33 cellular contexts compared by ENCODE assay signal in the genomic region with DNA sequence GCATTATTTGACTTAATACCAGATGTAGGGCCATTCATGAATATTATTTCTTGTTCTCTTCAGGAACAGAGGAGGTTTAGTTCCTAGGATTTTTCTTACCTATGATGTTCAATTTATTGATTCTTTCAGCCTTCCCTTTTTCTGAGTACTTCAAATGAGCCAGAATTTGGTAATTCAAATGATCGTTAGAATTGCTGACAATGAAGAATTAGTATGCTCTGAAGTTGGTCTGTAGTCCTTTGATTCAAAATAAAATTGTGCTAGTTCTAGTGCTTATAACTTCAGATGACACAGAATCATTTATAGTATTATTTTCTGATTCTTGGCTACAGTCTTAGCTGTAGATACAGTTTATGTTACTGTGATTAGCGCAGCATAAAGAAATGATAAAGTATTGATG.
"Had no signal": no experiment of that assay in that cellular context is flagged by ENCODE, and none has a peak within 500 bp of the region (broad histone marks: within the 10 kb centered on the region; RNA-seq: fewer than 3 reads in every experiment).

No MANE protein-coding gene starts in this region.

- ATAC-seq: activated naive CD4-positive, alpha-beta T cell treated with anti-CD3 and anti-CD28 coated beads, Interleukin-2, amount 50 U/mL, for 72 hours; activated naive CD8-positive, alpha-beta T cell treated with anti-CD3 and anti-CD28 coated beads, Interleukin-2, amount 50 U/mL, for 24 hours; activated T-cell treated with anti-CD3 and anti-CD28 coated beads, Interleukin-2, amount 50 U/mL, for 4 hours; activated T-cell treated with anti-CD3 and anti-CD28 coated beads, Interleukin-2, amount 50 U/mL, for 72 hours; activated T-helper 17 cell treated with anti-CD3 and anti-CD28 coated beads, Interleukin-2, amount 50 U/mL, for 72 hours; body of pancreas had no signal

- H3K4me1 ChIP-seq: adrenal gland, ascending aorta, body of pancreas, breast epithelium had no signal

- H3K36me3 ChIP-seq: adrenal gland, ascending aorta, brain microvascular endothelial cell, breast epithelium, cardiac muscle cell had no signal

- H3K4me3 ChIP-seq: adrenal gland, ascending aorta, body of pancreas, breast epithelium, cardiac muscle cell had no signal

- H3K27ac ChIP-seq: adrenal gland, ascending aorta, body of pancreas, brain microvascular endothelial cell, breast epithelium, cardiac muscle cell had no signal

- H3K9me3 ChIP-seq: adrenal gland, ascending aorta, body of pancreas, breast epithelium had no signal

- DNase-seq: activated effector memory CD4-positive, alpha-beta T cell treated with anti-CD3 and anti-CD28 coated beads, Interleukin-2, amount 50 U/mL, for 16 hours; activated effector memory CD4-positive, alpha-beta T cell treated with Interleukin-2 at 50 U/mL for 16 hours; activated gamma-delta T cell; activated gamma-delta T cell treated with Interleukin-2 at 50 U/mL for 16 hours; activated naive CD4-positive, alpha-beta T cell; activated naive CD4-positive, alpha-beta T cell treated with anti-CD3 and anti-CD28 coated beads for 36 hours; activated naive CD4-positive, alpha-beta T cell treated with anti-CD3 and anti-CD28 coated beads, Interleukin-2, amount 10 ng/mL, durations not matched to agents 7 days and 5 days; activated naive CD4-positive, alpha-beta T cell treated with anti-CD3 and anti-CD28 coated beads, Interleukin-2, amount 50 U/mL, for 16 hours; activated naive CD4-positive, alpha-beta T cell treated with Interleukin-2 at 50 U/mL for 16 hours; activated naive CD8-positive, alpha-beta T cell treated with anti-CD3 and anti-CD28 coated beads for 36 hours; activated naive CD8-positive, alpha-beta T cell treated with anti-CD3 and anti-CD28 coated beads, Interleukin-2, amount 10 ng/mL, durations not matched to agents 7 days and 5 days; activated naive CD8-positive, alpha-beta T cell treated with anti-CD3 and anti-CD28 coated beads, Interleukin-2, amount 50 U/mL, for 24 hours; activated T-cell treated with anti-CD3 and anti-CD28 coated beads, Interleukin-2, amount 50 U/mL, for 24 hours; activated T-cell treated with anti-CD3 and anti-CD28 coated beads, Interleukin-2, amount 50 U/mL, for 4 hours; activated T-cell treated with anti-CD3 and anti-CD28 coated beads, Interleukin-2, amount 50 U/mL, for 48 hours; activated T-cell treated with anti-CD3 and anti-CD28 coated beads, Interleukin-2, amount 50 U/mL, for 72 hours; adrenal gland; amniotic stem cell; amygdala; anterior cingulate cortex; aorta; body of pancreas; brain microvascular endothelial cell; caudate nucleus; central memory CD4-positive, alpha-beta T cell; cerebellar nuclear complex had no signal

- H3K27me3 ChIP-seq: adrenal gland, ascending aorta, body of pancreas, brain microvascular endothelial cell, breast epithelium, cardiac muscle cell had no signal

- FAIRE-seq: astrocyte, bronchial epithelial cell had no signal
